8 cellular contexts compared by ENCODE assay signal in genomic region chr5:103259705-103260355, GRCh38. TPM values are rescaled to one million over a fixed set of nuclear protein-coding genes. Genes with fewer than 3 reads are reported as not detected.
DNase-seq lines count a peak whose midpoint lies in the region; ATAC-seq and TF ChIP-seq lines count a peak whose summit lies in the region.

No MANE protein-coding gene starts in this region.

- H3K9me3 Mint-ChIP-seq in CD14-positive monocyte: no peaks in the 10 kb centered on the region

- ATAC-seq in upper lobe of right lung: no peak
- ATAC-seq in HG02885 (IDR thresholded peaks at IDR 0.05; ENCODE audit: poor library complexity, unreplicated experiment): no peak

- peak overlapping the region; percentile 89 for H3K9ac ChIP-seq in SK-N-SH

- H2AFZ ChIP-seq in SK-N-SH (ENCODE audit: low read depth): peak overlapping the region; percentile 65

- no peak for TF ChIP-seq RAD21 in SK-N-SH (IDR thresholded peaks at IDR 0.05; ENCODE audit: low read length)

- no peaks in the 10 kb centered on the region for H3K27me3 ChIP-seq in SK-N-SH (ENCODE audit: insufficient read depth)
- no peaks in the 10 kb centered on the region for H3K27me3 ChIP-seq in effector memory CD4-positive, alpha-beta T cell (replicated peaks; ENCODE audit: control insufficient read depth, insufficient read depth, low read length, poor library complexity, severe bottlenecking)
- H3K27me3 ChIP-seq in upper lobe of right lung: no peaks in the 10 kb centered on the region

- peak overlapping the region; percentile 79 to 81 for H3K4me3 ChIP-seq in SK-N-SH (ENCODE audit: low read depth in 2 of 2, low read length in 1 of 2)
- H3K4me3 ChIP-seq in effector memory CD4-positive, alpha-beta T cell (ENCODE audit: insufficient read depth, low read depth, low read length, poor library complexity, severe bottlenecking): peak overlapping the region; percentile 88
- H3K4me3 ChIP-seq in mesodermal cell (ENCODE audit: extremely low read depth, insufficient read depth, low read length, poor library complexity, severe bottlenecking): peak overlapping the region; percentile 84
- peak overlapping the region; percentile 96 for H3K4me3 ChIP-seq in upper lobe of right lung

- no peaks in the 10 kb centered on the region for H3F3A ChIP-seq in SK-N-SH (replicated peaks; ENCODE audit: insufficient read depth)

- H3K27me3 Mint-ChIP-seq in CD14-positive monocyte (ENCODE audit: low read depth in 3 of 3): peaks cover 0 to 8% (median 5%) of the 10 kb centered on the region in 3 donors

- TF ChIP-seq CTCF in CD14-positive monocyte (IDR thresholded peaks at IDR 0.05) (no peak), SK-N-SH (IDR thresholded peaks at IDR 0.05) (no peak), upper lobe of right lung (IDR thresholded peaks at IDR 0.05) (no peak)

- peaks cover 32% of the 10 kb centered on the region for H3K4me1 Mint-ChIP-seq in CD14-positive monocyte

- H3K27ac Mint-ChIP-seq in CD14-positive monocyte: peak overlapping the region in 5 of 7 donors; percentile 15 to 70 (median 37)

- CTCF ChIA-PET in SK-N-SH (lab: Yijun Ruan, JAX): interaction anchor here (1.0 to 4.7 kb wide), 5 partner anchors 15 to 215 kb away, joined by 3 to 20 read pairs (median 4); no protein-coding TSS in a partner anchor

- no peaks in the 10 kb centered on the region for H3K9me2 ChIP-seq in SK-N-SH

- no peaks in the 10 kb centered on the region for H3K36me3 Mint-ChIP-seq in CD14-positive monocyte

- no peak for TF ChIP-seq EP300 in SK-N-SH (IDR thresholded peaks at IDR 0.05; ENCODE audit: borderline replicate concordance in 1 of 2, low read depth in 1 of 2, low read length in 1 of 2)

- H3K4me3 Mint-ChIP-seq in CD14-positive monocyte: peak overlapping the region; percentile 90 to 93

- H4K20me1 ChIP-seq in SK-N-SH (ENCODE audit: insufficient read depth): peaks cover 50% of the 10 kb centered on the region

- H3K4me1 ChIP-seq in SK-N-SH (ENCODE audit: control insufficient read depth in 1 of 2, insufficient read depth in 2 of 2, low read depth in 1 of 2, low read length in 1 of 2) (peaks cover 8 to 14% of the 10 kb centered on the region in 2 experiments; a peak in 2 of 4 replicates), mesodermal cell (ENCODE audit: control insufficient read depth, insufficient read depth, low read length, poor library complexity, severe bottlenecking) (peaks cover 8% of the 10 kb centered on the region), upper lobe of right lung (peaks cover 4% of the 10 kb centered on the region)
- peaks cover 8% of the 10 kb centered on the region for H3K4me1 ChIP-seq in effector memory CD4-positive, alpha-beta T cell (ENCODE audit: control insufficient read depth, insufficient read depth, low read length, poor library complexity, severe bottlenecking)

- H3K27ac ChIP-seq in SK-N-SH (ENCODE audit: low read depth in 2 of 2, low read length in 1 of 2): peak overlapping the region; percentile 80 to 96
- peak overlapping the region; percentile 44 for H3K27ac ChIP-seq in effector memory CD4-positive, alpha-beta T cell (ENCODE audit: insufficient read depth, low read length, poor library complexity, severe bottlenecking)
- no peak overlapping the region for H3K27ac ChIP-seq in mesodermal cell (ENCODE audit: low read depth, low read length, severe bottlenecking)
- peak overlapping the region; percentile 81 for H3K27ac ChIP-seq in upper lobe of right lung

- intact Hi-C loops in CD14-positive monocyte (cut with micrococcal nuclease) (no loop called here), upper lobe of right lung (cut with DNase I) (no loop called here)

- H3K9me3 ChIP-seq in SK-N-SH (no peaks in the 10 kb centered on the region), mesodermal cell (ENCODE audit: control insufficient read depth, low read length) (no peaks in the 10 kb centered on the region), upper lobe of right lung (no peaks in the 10 kb centered on the region)
- no peaks in the 10 kb centered on the region for H3K9me3 ChIP-seq in effector memory CD4-positive, alpha-beta T cell (ENCODE audit: control insufficient read depth, low read length)

- H3K36me3 ChIP-seq in SK-N-SH (replicated peaks in 1 of 2; ENCODE audit: control insufficient read depth in 1 of 2, insufficient read depth in 2 of 2, low read length in 1 of 2) (peaks cover 0 to 2% of the 10 kb centered on the region in 2 experiments), mesodermal cell (ENCODE audit: control insufficient read depth, insufficient read depth, low read length) (no peaks in the 10 kb centered on the region), upper lobe of right lung (no peaks in the 10 kb centered on the region)
- H3K36me3 ChIP-seq in effector memory CD4-positive, alpha-beta T cell (ENCODE audit: control insufficient read depth, insufficient read depth, low read length): no peaks in the 10 kb centered on the region

- H3K79me2 ChIP-seq in SK-N-SH (ENCODE audit: insufficient read depth): peaks cover 69% of the 10 kb centered on the region

- 0% methylated on average over 15 of the region's 20 CpGs for WGBS in SK-N-SH (ENCODE audit: low lambda C conversion rate)
- 0% methylated on average over 5 to 13 of the region's 20 CpGs for WGBS in mesodermal cell (ENCODE audit: insufficient coverage in 2 of 2), 2 experiments

- POLR2A ChIA-PET in SK-N-SH (lab: Yijun Ruan, JAX): interaction anchor here (0.8 to 2.3 kb wide), 5 partner anchors 9 to 227 kb away, joined by 3 to 8 read pairs (median 4); no protein-coding TSS in a partner anchor

- peak overlapping the region; percentile 84 for H3K4me2 ChIP-seq in SK-N-SH

- DNase-seq in CD14-positive monocyte (ENCODE audit: low spot score): no peak
- peak; percentile 36 for DNase-seq in H4 (ENCODE audit: low spot score)
- DNase-seq in SK-N-SH: no peak
- peak in 1 of 3 donors; percentile 1 for DNase-seq in effector memory CD4-positive, alpha-beta T cell
- DNase-seq in upper lobe of right lung: no peak
- DNase-seq in middle frontal gyrus (ENCODE audit: extremely low spot score, low spot score): no peak

TF ChIP-seq in SK-N-SH, 30 proteins besides CTCF, POLR2A, EP300 and RAD21:
- TF ChIP-seq TCF12 (IDR thresholded peaks at IDR 0.05) (0 out of 2 replicates have a peak, but pooled peaks have one; percentile 9), YY1 (IDR thresholded peaks at IDR 0.05; ENCODE audit: low read depth) (0 out of 2 replicates have a peak, but pooled peaks have one; percentile 25), ZBTB33 (IDR thresholded peaks at IDR 0.05; ENCODE audit: borderline replicate concordance, low read depth) (no peak)

RNA-seq across cellular contexts. Expression of gene MACIR, which starts 1.3 kb away (rescaled TPM):
- polyA plus RNA-seq in CD14-positive monocyte (1 to 10 TPM; 1.9 TPM), SK-N-SH (2012; rRNA removed) (24.7 and 36.3 TPM in 2 replicates)
- total RNA-seq in H4 (2014; rRNA removed; shearing (Covaris generic)): 16.6 and 21.1 TPM in 2 replicates
- polyA plus RNA-seq in SK-N-SH (2012; cell fraction: cytosol; rRNA removed): 32.8 and 34.4 TPM in 2 replicates
- 33.6 and 38.3 TPM in 2 replicates for polyA plus RNA-seq in SK-N-SH (2012; cell fraction: nucleus; rRNA removed)
- polyA plus RNA-seq in mesodermal cell (2013, experiment 1 of 2): 13.2 TPM
- polyA plus RNA-seq in mesodermal cell (2013, experiment 2 of 2): 11.2 TPM
- total RNA-seq in upper lobe of right lung: 4.2 TPM
